Comparison of ENCODE assay signal across 22 cellular contexts in the genomic region with DNA sequence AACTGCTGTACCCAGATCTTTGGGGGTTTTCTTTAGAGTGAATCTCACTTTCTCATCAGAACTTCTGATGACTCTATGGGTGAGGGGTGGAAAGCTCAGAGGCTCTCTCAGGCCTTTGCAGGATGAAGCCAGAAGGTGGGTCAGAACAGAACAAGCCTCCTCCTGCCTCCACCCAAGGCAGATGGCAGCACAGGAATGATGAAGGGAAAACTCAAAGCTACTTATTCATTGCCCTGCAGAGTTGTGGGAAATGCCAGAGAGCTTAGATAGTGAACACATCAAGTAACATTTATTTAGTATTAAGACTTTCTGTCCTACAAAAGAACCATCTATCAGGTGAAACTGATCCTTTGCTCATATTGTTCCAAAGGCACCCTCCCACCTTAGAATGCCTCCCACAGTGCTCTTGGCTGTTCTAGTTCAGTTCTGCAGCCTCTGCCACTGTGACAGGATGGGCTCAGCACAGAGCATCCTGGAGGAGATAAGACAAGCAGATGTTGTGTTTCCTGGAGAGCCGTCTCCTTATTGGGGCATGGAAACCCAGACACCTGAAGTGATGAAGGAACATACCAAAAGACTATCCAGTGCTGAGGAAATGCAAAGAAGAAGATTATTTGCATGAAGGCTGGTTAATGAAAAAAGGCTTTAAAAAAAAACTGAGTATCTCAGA.
"Had no signal": no experiment of that assay in that cellular context is flagged by ENCODE, and none has a peak within 500 bp of the region (broad histone marks: within the 10 kb centered on the region; RNA-seq: fewer than 3 reads in every experiment).

No MANE protein-coding gene starts in this region.

- H3K9ac ChIP-seq: SK-N-SH had no signal

- H3K4me3 ChIP-seq: breast epithelium had no signal

- H3K27me3 ChIP-seq: breast epithelium had no signal

- DNase-seq: activated CD4-positive, alpha-beta T cell treated with anti-CD3 and anti-CD28 coated beads for 36 hours; activated CD8-positive, alpha-beta memory T cell treated with anti-CD3 and anti-CD28 coated beads, Interleukin-2, amount 50 U/mL, for 4 hours; activated CD8-positive, alpha-beta T cell treated with anti-CD3 and anti-CD28 coated beads for 36 hours; activated gamma-delta T cell treated with Interleukin-2 at 50 U/mL for 16 hours; activated naive CD4-positive, alpha-beta T cell treated with anti-CD3 and anti-CD28 coated beads, Interleukin-2, amount 10 ng/mL, durations not matched to agents 7 days and 5 days; activated naive CD8-positive, alpha-beta T cell treated with anti-CD3 and anti-CD28 coated beads for 36 hours; activated T-cell treated with anti-CD3 and anti-CD28 coated beads, Interleukin-2, amount 50 U/mL, for 72 hours; aorta; MM.1S; NCI-H1930; NCI-H2171 treated with DMSO at 0.1 percent for 48 hours; NCI-H226; NCI-H69; NK-92 treated with Interleukin-12 subunit alpha and Interleukin-12 subunit beta, amount 100 ng/mL, for 24 hours; OCI-M1; RPMI8226; SK-N-SH; T-helper 1 cell had no signal

- H3K9me2 ChIP-seq: SK-N-SH had no signal

- ATAC-seq: activated CD4-positive, alpha-beta T cell treated with anti-CD3 and anti-CD28 coated beads for 36 hours; activated CD8-positive, alpha-beta T cell treated with anti-CD3 and anti-CD28 coated beads for 36 hours; activated T-cell treated with anti-CD3 and anti-CD28 coated beads, Interleukin-2, amount 50 U/mL, for 72 hours; Panc1; Right ventricle myocardium inferior had no signal

- H3K4me2 ChIP-seq: SK-N-SH had no signal

- H3K36me3 ChIP-seq: breast epithelium had no signal

- H3K27ac ChIP-seq: breast epithelium, VCaP had no signal

- H3K9me3 ChIP-seq: breast epithelium, SK-N-SH had no signal

- H3K4me1 ChIP-seq: breast epithelium had no signal
